ENCODE assay signal across 18 cellular contexts in the genomic region with DNA sequence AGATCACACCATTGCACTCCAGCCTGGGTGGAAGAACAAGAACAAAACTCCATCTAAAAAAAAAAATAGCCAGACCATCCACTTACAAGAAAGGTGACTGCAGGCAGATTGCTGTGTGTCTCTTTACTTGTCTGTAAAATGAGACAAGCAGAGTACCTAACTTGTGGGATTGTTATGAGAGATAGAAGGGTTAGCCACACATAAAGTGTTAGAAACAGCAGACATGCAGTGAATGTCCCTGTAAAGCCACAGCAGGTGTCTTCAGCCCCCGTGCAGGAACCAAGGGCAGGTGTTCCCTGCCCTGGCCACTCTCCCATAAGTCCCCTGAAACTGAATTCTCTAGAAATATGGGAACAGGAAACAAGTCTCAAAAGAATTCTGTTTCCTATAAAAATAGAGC.
"Had no signal": no experiment of that assay in that cellular context is flagged by ENCODE, and none has a peak within 500 bp of the region (broad histone marks: within the 10 kb centered on the region; RNA-seq: fewer than 3 reads in every experiment).

No MANE protein-coding gene starts in this region.

- DNase-seq: IMR-90, Karpas-422, KG1, NCI-H1092, NCI-H1105 treated with DMSO at 0.1 percent for 48 hours, NCI-H1417 treated with DMSO at 0.1 percent for 48 hours, NCI-H1694, NCI-H187 treated with DMSO at 0.1 percent for 48 hours, NCI-H2029 treated with DMSO at 0.1 percent for 48 hours, NCI-H2171, NCI-H226, NCI-H446, NCI-H524, NCI-H526 treated with DMSO at 0.1 percent for 48 hours, NCI-H748 treated with DMSO at 0.1 percent for 48 hours, Right ventricle myocardium superior, RPMI8226, SIG-M5 had no signal
